ENCODE assay signal across 8 cellular contexts in the genomic region with DNA sequence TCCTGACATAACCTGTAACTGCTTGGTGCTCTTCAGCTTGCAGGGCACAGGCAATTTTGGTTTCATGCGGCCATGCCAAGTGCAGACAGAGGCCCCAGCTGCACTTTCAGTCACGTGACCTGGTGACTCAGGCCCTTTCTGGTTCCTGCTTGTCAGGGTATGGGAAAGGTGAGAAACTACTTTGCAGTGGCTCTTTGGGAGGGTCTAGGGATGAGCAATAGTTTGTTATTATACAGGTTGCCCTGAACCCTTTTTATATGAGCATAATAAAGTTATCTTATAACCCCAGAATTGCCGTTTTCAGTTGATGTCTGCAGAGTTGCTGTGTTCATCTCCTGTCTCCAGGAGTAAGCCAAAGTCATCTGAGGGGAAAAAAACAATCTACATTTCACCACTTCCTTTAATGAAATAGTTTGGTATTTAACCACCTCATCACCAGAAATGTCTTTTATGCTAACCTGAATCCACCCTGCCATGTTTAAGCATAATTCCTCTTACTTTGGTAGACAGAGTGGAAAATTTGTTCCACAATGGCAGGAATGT. TPM values are rescaled to one million over a fixed set of nuclear protein-coding genes. Genes with fewer than 3 reads are reported as not detected.
A peak's percentile ranks its signal among the peaks of the same experiment; 100 is the strongest.
DNase-seq lines count a peak whose midpoint lies in the region; ATAC-seq and TF ChIP-seq lines count a peak whose summit lies in the region.

No MANE protein-coding gene starts in this region.

- no peak overlapping the region for H3K27ac ChIP-seq in GM23338 (ENCODE audit: low read depth)

- H3K4me2 ChIP-seq in GM23338: no peak overlapping the region

- H3K9me2 ChIP-seq in GM23338 (ENCODE audit: insufficient read depth): no peaks in the 10 kb centered on the region

- H3F3A ChIP-seq in GM23338 (replicated peaks; ENCODE audit: low read depth): no peaks in the 10 kb centered on the region

- no peaks in the 10 kb centered on the region for H3K36me3 ChIP-seq in GM23338 (ENCODE audit: insufficient read depth)

- no peak overlapping the region for H2AFZ ChIP-seq in GM23338

- CTCF ChIA-PET in activated CD4-positive, alpha-beta T cell treated with anti-CD3 and anti-CD28 coated beads for 36 hours (lab: Charles Lee): interaction anchor here (0.9 to 1.2 kb wide), 3 partner anchors 9 to 90 kb away, joined by 3 to 8 read pairs (median 6); no protein-coding TSS in a partner anchor

- peak overlapping the region; percentile 58 for H3K27ac Mint-ChIP-seq in activated CD4-positive, alpha-beta T cell treated with anti-CD3 and anti-CD28 coated beads for 36 hours
- H3K27ac Mint-ChIP-seq in chondrocyte (ENCODE audit: unreplicated experiment) (peak overlapping the region; percentile 50), GM23338 (no peak overlapping the region)
- peak overlapping the region; percentile 64 for H3K27ac Mint-ChIP-seq in stimulated activated naive CD8-positive, alpha-beta T cell treated with anti-CD3 and anti-CD28 coated beads, Interleukin-15, Interleukin-2, amounts not matched to agents 100 ng/mL and 50 ng/mL, for 24 hours

- H3K4me1 ChIP-seq in GM23338 (ENCODE audit: insufficient read depth): no peaks in the 10 kb centered on the region; the same call in 1 of the 2 replicates

- ATAC-seq in GM21367 (IDR thresholded peaks at IDR 0.05; ENCODE audit: unreplicated experiment): peak; percentile 56
- ATAC-seq in activated CD4-positive, alpha-beta T cell treated with anti-CD3 and anti-CD28 coated beads for 36 hours: peak; percentile 97
- ATAC-seq in GM23338: no peak

- POLR2A ChIA-PET in activated CD4-positive, alpha-beta T cell treated with anti-CD3 and anti-CD28 coated beads for 36 hours (lab: Charles Lee): interaction anchor here (0.8 kb wide), 1 partner anchor 64 kb away, joined by 4 read pairs; no protein-coding TSS in a partner anchor

- H4K20me1 ChIP-seq in GM23338 (replicated peaks; ENCODE audit: insufficient read depth): no peaks in the 10 kb centered on the region

- H3K27me3 ChIP-seq in GM23338 (ENCODE audit: insufficient read depth): no peaks in the 10 kb centered on the region

- H3K79me2 ChIP-seq in GM23338 (replicated peaks; ENCODE audit: insufficient read depth): no peaks in the 10 kb centered on the region

- H3K4me3 ChIP-seq in GM23338: no peak overlapping the region

- peaks cover 24% of the 10 kb centered on the region for H3K4me1 Mint-ChIP-seq in activated CD4-positive, alpha-beta T cell treated with anti-CD3 and anti-CD28 coated beads for 36 hours
- H3K4me1 Mint-ChIP-seq in chondrocyte (ENCODE audit: low read depth): peaks cover 29% of the 10 kb centered on the region
- H3K4me1 Mint-ChIP-seq in stimulated activated naive CD8-positive, alpha-beta T cell treated with anti-CD3 and anti-CD28 coated beads, Interleukin-15, Interleukin-2, amounts not matched to agents 100 ng/mL and 50 ng/mL, for 24 hours (ENCODE audit: low read depth): peaks cover 24% of the 10 kb centered on the region
- H3K4me1 Mint-ChIP-seq in GM23338: peaks cover 1% of the 10 kb centered on the region

- DNase-seq in LoVo (ENCODE audit: low spot score): peak; percentile 87
- DNase-seq in activated CD4-positive, alpha-beta T cell treated with anti-CD3 and anti-CD28 coated beads for 36 hours: peak; percentile 92
- DNase-seq in chondrocyte (ENCODE audit: low spot score): no peak
- DNase-seq in myocyte (ENCODE audit: low read depth): peak; percentile 89
- no peak for DNase-seq in occipital lobe (lab: John Stamatoyannopoulos, UW)
- no peak for DNase-seq in GM23338 (ENCODE audit: low spot score)

- no peaks in the 10 kb centered on the region for H3K36me3 Mint-ChIP-seq in activated CD4-positive, alpha-beta T cell treated with anti-CD3 and anti-CD28 coated beads for 36 hours (ENCODE audit: low read depth)
- H3K36me3 Mint-ChIP-seq in chondrocyte (ENCODE audit: low read depth) (no peaks in the 10 kb centered on the region), GM23338 (ENCODE audit: low read depth) (no peaks in the 10 kb centered on the region)
- H3K36me3 Mint-ChIP-seq in stimulated activated naive CD8-positive, alpha-beta T cell treated with anti-CD3 and anti-CD28 coated beads, Interleukin-15, Interleukin-2, amounts not matched to agents 100 ng/mL and 50 ng/mL, for 24 hours (ENCODE audit: low read depth): no peaks in the 10 kb centered on the region

- H3K27me3 Mint-ChIP-seq in activated CD4-positive, alpha-beta T cell treated with anti-CD3 and anti-CD28 coated beads for 36 hours: peaks cover 2% of the 10 kb centered on the region
- H3K27me3 Mint-ChIP-seq in chondrocyte (ENCODE audit: low read depth): no peaks in the 10 kb centered on the region
- peaks cover 8% of the 10 kb centered on the region for H3K27me3 Mint-ChIP-seq in stimulated activated naive CD8-positive, alpha-beta T cell treated with anti-CD3 and anti-CD28 coated beads, Interleukin-15, Interleukin-2, amounts not matched to agents 100 ng/mL and 50 ng/mL, for 24 hours
- H3K27me3 Mint-ChIP-seq in GM23338 (ENCODE audit: insufficient read depth, low read depth, poor library complexity): peaks cover 3% of the 10 kb centered on the region

- no peak overlapping the region for H3K4me3 Mint-ChIP-seq in activated CD4-positive, alpha-beta T cell treated with anti-CD3 and anti-CD28 coated beads for 36 hours
- no peak overlapping the region for H3K4me3 Mint-ChIP-seq in chondrocyte (ENCODE audit: unreplicated experiment)
- H3K4me3 Mint-ChIP-seq in stimulated activated naive CD8-positive, alpha-beta T cell treated with anti-CD3 and anti-CD28 coated beads, Interleukin-15, Interleukin-2, amounts not matched to agents 100 ng/mL and 50 ng/mL, for 24 hours: no peak overlapping the region
- H3K4me3 Mint-ChIP-seq in GM23338: no peak overlapping the region

- TF ChIP-seq CTCF in chondrocyte (IDR thresholded peaks at IDR 0.05): no peak
- TF ChIP-seq CTCF in GM23338 (conservative IDR thresholded peaks at IDR 0.05; ENCODE audit: low read depth in 2 of 2): no peak

- intact Hi-C loops in activated CD4-positive, alpha-beta T cell treated with anti-CD3 and anti-CD28 coated beads for 36 hours (cut with DNase I, micrococcal nuclease): loop anchor here (1.0 to 10.0 kb wide), 6 partner anchors 8 to 266 kb away; a partner anchor contains a TSS

- H3K9me3 Mint-ChIP-seq in activated CD4-positive, alpha-beta T cell treated with anti-CD3 and anti-CD28 coated beads for 36 hours (ENCODE audit: low read depth): no peaks in the 10 kb centered on the region
- H3K9me3 Mint-ChIP-seq in chondrocyte (ENCODE audit: low read depth) (peaks cover 4% of the 10 kb centered on the region), GM23338 (no peaks in the 10 kb centered on the region)
- H3K9me3 Mint-ChIP-seq in stimulated activated naive CD8-positive, alpha-beta T cell treated with anti-CD3 and anti-CD28 coated beads, Interleukin-15, Interleukin-2, amounts not matched to agents 100 ng/mL and 50 ng/mL, for 24 hours: no peaks in the 10 kb centered on the region

TF ChIP-seq in GM23338, 12 proteins besides CTCF, POLR2A, EP300 and RAD21 (continues in another document):
- TF ChIP-seq STAT1 (IDR thresholded peaks at IDR 0.05; ENCODE audit: unreplicated experiment) (no peak), CREB1 (CRISPR knock-in tag; IDR thresholded peaks at IDR 0.05; ENCODE audit: low read depth) (no peak), POLR2AphosphoS5 (IDR thresholded peaks at IDR 0.05; ENCODE audit: low read depth) (no peak), NANOG (IDR thresholded peaks at IDR 0.05; ENCODE audit: borderline replicate concordance) (no peak), ZNF114 (CRISPR knock-in tag; IDR thresholded peaks at IDR 0.05) (no peak), JUNB (IDR thresholded peaks at IDR 0.05; ENCODE audit: unreplicated experiment) (no peak), ZNF331 (CRISPR knock-in tag; IDR thresholded peaks at IDR 0.05; ENCODE audit: low read depth) (no peak), EZH2 (IDR thresholded peaks at IDR 0.05; ENCODE audit: low read depth, unreplicated experiment) (no peak)
- TF ChIP-seq, protein P1, sequence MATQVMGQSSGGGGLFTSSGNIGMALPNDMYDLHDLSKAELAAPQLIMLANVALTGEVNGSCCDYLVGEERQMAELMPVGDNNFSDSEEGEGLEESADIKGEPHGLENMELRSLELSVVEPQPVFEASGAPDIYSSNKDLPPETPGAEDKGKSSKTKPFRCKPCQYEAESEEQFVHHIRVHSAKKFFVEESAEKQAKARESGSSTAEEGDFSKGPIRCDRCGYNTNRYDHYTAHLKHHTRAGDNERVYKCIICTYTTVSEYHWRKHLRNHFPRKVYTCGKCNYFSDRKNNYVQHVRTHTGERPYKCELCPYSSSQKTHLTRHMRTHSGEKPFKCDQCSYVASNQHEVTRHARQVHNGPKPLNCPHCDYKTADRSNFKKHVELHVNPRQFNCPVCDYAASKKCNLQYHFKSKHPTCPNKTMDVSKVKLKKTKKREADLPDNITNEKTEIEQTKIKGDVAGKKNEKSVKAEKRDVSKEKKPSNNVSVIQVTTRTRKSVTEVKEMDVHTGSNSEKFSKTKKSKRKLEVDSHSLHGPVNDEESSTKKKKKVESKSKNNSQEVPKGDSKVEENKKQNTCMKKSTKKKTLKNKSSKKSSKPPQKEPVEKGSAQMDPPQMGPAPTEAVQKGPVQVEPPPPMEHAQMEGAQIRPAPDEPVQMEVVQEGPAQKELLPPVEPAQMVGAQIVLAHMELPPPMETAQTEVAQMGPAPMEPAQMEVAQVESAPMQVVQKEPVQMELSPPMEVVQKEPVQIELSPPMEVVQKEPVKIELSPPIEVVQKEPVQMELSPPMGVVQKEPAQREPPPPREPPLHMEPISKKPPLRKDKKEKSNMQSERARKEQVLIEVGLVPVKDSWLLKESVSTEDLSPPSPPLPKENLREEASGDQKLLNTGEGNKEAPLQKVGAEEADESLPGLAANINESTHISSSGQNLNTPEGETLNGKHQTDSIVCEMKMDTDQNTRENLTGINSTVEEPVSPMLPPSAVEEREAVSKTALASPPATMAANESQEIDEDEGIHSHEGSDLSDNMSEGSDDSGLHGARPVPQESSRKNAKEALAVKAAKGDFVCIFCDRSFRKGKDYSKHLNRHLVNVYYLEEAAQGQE (IDR thresholded peaks at IDR 0.05; ENCODE audit: unreplicated experiment): no peak
- TF ChIP-seq, protein P2, sequence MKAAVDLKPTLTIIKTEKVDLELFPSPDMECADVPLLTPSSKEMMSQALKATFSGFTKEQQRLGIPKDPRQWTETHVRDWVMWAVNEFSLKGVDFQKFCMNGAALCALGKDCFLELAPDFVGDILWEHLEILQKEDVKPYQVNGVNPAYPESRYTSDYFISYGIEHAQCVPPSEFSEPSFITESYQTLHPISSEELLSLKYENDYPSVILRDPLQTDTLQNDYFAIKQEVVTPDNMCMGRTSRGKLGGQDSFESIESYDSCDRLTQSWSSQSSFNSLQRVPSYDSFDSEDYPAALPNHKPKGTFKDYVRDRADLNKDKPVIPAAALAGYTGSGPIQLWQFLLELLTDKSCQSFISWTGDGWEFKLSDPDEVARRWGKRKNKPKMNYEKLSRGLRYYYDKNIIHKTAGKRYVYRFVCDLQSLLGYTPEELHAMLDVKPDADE (IDR thresholded peaks at IDR 0.05): no peak

RNA-seq across cellular contexts. Expression of a gene that starts 30.9 kb away (rescaled TPM):
- 10 to 100 TPM; 12.9 to 16.6 TPM for total RNA-seq in activated CD4-positive, alpha-beta T cell treated with anti-CD3 and anti-CD28 coated beads for 36 hours
- 30.7 to 58.3 TPM (median 35.7 TPM) in 3 replicates for total RNA-seq in chondrocyte
- total RNA-seq in myocyte: 54.9 and 141 TPM in 2 replicates
- 267 TPM for polyA plus RNA-seq in myocyte (2012)
- total RNA-seq in occipital lobe: 6.6 TPM
- 0.07 TPM in 1 of 2 replicates, not detected in the other for total RNA-seq in GM23338 (2014; rRNA removed; shearing (Covaris generic))
- 0.39 and 1.1 TPM in 2 replicates for polyA plus RNA-seq in GM23338 (2016; fragmentation: Nextera tagmentation; extraction: Ambion mirVana)

Comparison
In these comparisons a context has a peak if more than half of its experiments do, and no peak if none do; other contexts are left out.
1. DNase-seq: peak in LoVo (single experiment), activated CD4-positive, alpha-beta T cell treated with anti-CD3 and anti-CD28 coated beads for 36 hours (single experiment) and myocyte (single experiment); none in chondrocyte (single experiment), occipital lobe (single experiment) and GM23338 (single experiment).